18 cellular contexts compared by ENCODE assay signal in the genomic region with DNA sequence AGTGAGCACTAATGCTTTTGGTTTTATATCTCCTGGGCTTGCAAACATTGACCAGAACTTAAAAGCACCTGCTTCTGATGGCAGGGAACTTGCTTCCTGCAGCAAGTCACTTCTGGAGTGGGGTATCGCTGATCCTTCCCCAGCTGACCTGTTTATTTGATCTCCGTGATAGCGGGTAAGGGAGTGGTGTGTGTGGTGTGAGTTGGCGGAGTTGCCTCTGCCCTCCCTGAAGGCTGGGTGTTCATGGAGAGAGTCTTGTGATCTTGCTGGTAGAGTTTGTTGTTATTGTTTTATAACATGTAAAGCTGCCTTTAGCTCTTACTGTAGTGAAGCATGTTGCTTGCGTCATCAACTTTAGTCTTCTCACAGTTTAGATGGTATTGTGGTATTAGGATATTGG. TPM values are rescaled to one million over a fixed set of nuclear protein-coding genes. Genes with fewer than 3 reads are reported as not detected.
A peak's percentile ranks its signal among the peaks of the same experiment; 100 is the strongest.
DNase-seq lines count a peak whose midpoint lies in the region; ATAC-seq and TF ChIP-seq lines count a peak whose summit lies in the region.
"Had no signal": no experiment of that assay in that cellular context is flagged by ENCODE, and none has a peak within 500 bp of the region (broad histone marks: within the 10 kb centered on the region; RNA-seq: fewer than 3 reads in every experiment).

No MANE protein-coding gene starts in this region.

- no peaks in the 10 kb centered on the region for H3K9me3 ChIP-seq in Peyer's patch
- no peaks in the 10 kb centered on the region for H3K9me3 ChIP-seq in skeletal muscle tissue (ENCODE audit: control insufficient read depth in 3 of 3, low read length in 3 of 3)
- H3K9me3 ChIP-seq: tibial nerve had no signal

- H3K4me1 ChIP-seq in Peyer's patch: peaks cover 0 to 46% (median 9%) of the 10 kb centered on the region in 4 donors
- H3K4me1 ChIP-seq in skeletal muscle tissue (ENCODE audit: control insufficient read depth in 3 of 3, insufficient read depth in 3 of 3, low read length in 3 of 3): peaks cover 53 to 62% (median 61%) of the 10 kb centered on the region in 3 donors

- POLR2A ChIA-PET in HEK293T (lab: Yijun Ruan, JAX): interaction anchor here (0.6 to 1.2 kb wide), 3 partner anchors 9 to 110 kb away, joined by 3 to 4 read pairs (median 3); no protein-coding TSS in a partner anchor

- CTCF ChIA-PET in HEK293T (lab: Yijun Ruan, JAX): no interaction called here

- DNase-seq in GF-D8 (lab: John Stamatoyannopoulos, UW) (peak; percentile 19), Peyer's patch (peak in 1 of 3 donors; percentile 61), fibroblast of villous mesenchyme (ENCODE audit: low read depth) (peak; percentile 71), HEK293T (ENCODE audit: extremely low spot score) (no peak), NCI-H1105 (lab: John Stamatoyannopoulos, UW) (no peak)
- DNase-seq: activated CD4-positive, alpha-beta T cell treated with anti-CD3 and anti-CD28 coated beads, Interleukin-2, amount 10 ng/mL, durations not matched to agents 7 days and 5 days; AML-193; amniotic stem cell; caudate nucleus; effector CD8-positive, alpha-beta T cell; hippocampal formation; NCI-H1436; NCI-H526; SHP77; stimulated activated naive B cell treated with anti-CD40 and anti-IgM and Interleukin-4, amounts not matched to agents 10 μg/mL and 1 μg/mL and 100 μg/mL, for 72 hours had no signal

- H3K4me3 ChIP-seq in Peyer's patch (peak overlapping the region in 2 of 4 donors; percentile 2 to 18), fibroblast of villous mesenchyme (ENCODE audit: low read depth, low read length) (no peak overlapping the region), skeletal muscle tissue (ENCODE audit: low read length in 3 of 3) (no peak overlapping the region)
- H3K4me3 ChIP-seq: tibial nerve had no signal

- peak overlapping the region in 2 of 3 donors; percentile 40 to 61 for H3K9ac ChIP-seq in skeletal muscle tissue (ENCODE audit: low read depth in 1 of 3, low read length in 3 of 3)

- no peak for TF ChIP-seq CTCF in Peyer's patch (IDR thresholded peaks at IDR 0.05)
- no peak for TF ChIP-seq CTCF in fibroblast of villous mesenchyme (IDR thresholded peaks at IDR 0.05; ENCODE audit: insufficient read depth, low read depth, low read length)

- no peak for TF ChIP-seq POLR2A in Peyer's patch (IDR thresholded peaks at IDR 0.05)

- H3K27me3 ChIP-seq in Peyer's patch (no peaks in the 10 kb centered on the region), skeletal muscle tissue (ENCODE audit: control insufficient read depth in 3 of 3, insufficient read depth in 3 of 3, low read length in 3 of 3) (no peaks in the 10 kb centered on the region)
- H3K27me3 ChIP-seq: tibial nerve had no signal

- no peak for ATAC-seq in HG02678 (IDR thresholded peaks at IDR 0.05; ENCODE audit: unreplicated experiment)
- ATAC-seq: stimulated activated naive B cell treated with anti-CD40 and anti-IgM and Interleukin-4, amounts not matched to agents 10 μg/mL and 1 μg/mL and 100 μg/mL, for 72 hours had no signal

- peak overlapping the region in 3 of 4 donors; percentile 33 to 87 (median 73) for H3K27ac ChIP-seq in Peyer's patch
- H3K27ac ChIP-seq in skeletal muscle tissue (ENCODE audit: low read depth, low read length): peak overlapping the region; percentile 34
- H3K27ac ChIP-seq: tibial nerve had no signal

- H3K36me3 ChIP-seq in Peyer's patch (peaks cover 0 to 50% (median 0%) of the 10 kb centered on the region in 3 donors), skeletal muscle tissue (ENCODE audit: control insufficient read depth in 3 of 3, insufficient read depth in 3 of 3, low read length in 3 of 3) (peaks cover 38 to 44% (median 43%) of the 10 kb centered on the region in 3 donors)

TF ChIP-seq in HEK293T, 16 proteins besides CTCF, POLR2A, EP300 and RAD21:
- TF ChIP-seq TARDBP (IDR thresholded peaks at IDR 0.05): no peak
- no peak for TF ChIP-seq BHLHE40 (IDR thresholded peaks at IDR 0.05; ENCODE audit: borderline replicate concordance)
- TF ChIP-seq SUZ12 (IDR thresholded peaks at IDR 0.05): no peak
- TF ChIP-seq FOXM1 (IDR thresholded peaks at IDR 0.05; ENCODE audit: borderline replicate concordance): no peak
- no peak for TF ChIP-seq CTBP1 (IDR thresholded peaks at IDR 0.05; ENCODE audit: borderline replicate concordance)
- no peak for TF ChIP-seq L3MBTL2 (conservative IDR thresholded peaks at IDR 0.05)
- TF ChIP-seq FOXK2 (IDR thresholded peaks at IDR 0.05): no peak
- TF ChIP-seq ARNT (IDR thresholded peaks at IDR 0.05): no peak
- no peak for TF ChIP-seq ELF4 (IDR thresholded peaks at IDR 0.05)
- no peak for TF ChIP-seq FOXA1 (IDR thresholded peaks at IDR 0.05)
TF ChIP-seq in HEK293T: peak in this region for 0.

RNA-seq across cellular contexts. Expression of gene MFN2, which starts 3.9 kb away (rescaled TPM):
- total RNA-seq in Peyer's patch (100 to 1,000 TPM in 1 of 4 donors, 10 to 100 TPM in 3; 54.5 to 101 (median 94.9) TPM), fibroblast of villous mesenchyme (52.5 and 66.1 TPM in 2 replicates), skeletal muscle tissue (37.6 TPM)

RNA-seq across cellular contexts. Expression of gene MIIP, which starts 35.2 kb away (rescaled TPM):
- 10 to 100 TPM; 37.0 to 52.0 (median 43.0) TPM for total RNA-seq in Peyer's patch
- 32.0 and 34.8 TPM in 2 replicates for total RNA-seq in fibroblast of villous mesenchyme
- total RNA-seq in skeletal muscle tissue: 26.1 TPM

RNA-seq across cellular contexts. Expression of gene PLOD1, which starts 49.6 kb away (rescaled TPM):
- total RNA-seq in Peyer's patch (10 to 100 TPM; 23.9 to 75.2 (median 47.0) TPM), fibroblast of villous mesenchyme (309 and 324 TPM in 2 replicates), skeletal muscle tissue (97.6 TPM)

RNA-seq across cellular contexts. Expression of gene KIAA2013, which starts 57.9 kb away (rescaled TPM):
- total RNA-seq in Peyer's patch (100 to 1,000 TPM in 3 of 4 donors, 10 to 100 TPM in 1; 80.9 to 400 (median 278) TPM), fibroblast of villous mesenchyme (57.9 and 69.9 TPM in 2 replicates), skeletal muscle tissue (20.9 TPM)

Comparison
In these comparisons a context has a peak if more than half of its experiments do, and no peak if none do; other contexts are left out.
1. DNase-seq: peak in GF-D8 (single experiment) and fibroblast of villous mesenchyme (single experiment); none in HEK293T (single experiment) and NCI-H1105 (single experiment).